In the genomic region with DNA sequence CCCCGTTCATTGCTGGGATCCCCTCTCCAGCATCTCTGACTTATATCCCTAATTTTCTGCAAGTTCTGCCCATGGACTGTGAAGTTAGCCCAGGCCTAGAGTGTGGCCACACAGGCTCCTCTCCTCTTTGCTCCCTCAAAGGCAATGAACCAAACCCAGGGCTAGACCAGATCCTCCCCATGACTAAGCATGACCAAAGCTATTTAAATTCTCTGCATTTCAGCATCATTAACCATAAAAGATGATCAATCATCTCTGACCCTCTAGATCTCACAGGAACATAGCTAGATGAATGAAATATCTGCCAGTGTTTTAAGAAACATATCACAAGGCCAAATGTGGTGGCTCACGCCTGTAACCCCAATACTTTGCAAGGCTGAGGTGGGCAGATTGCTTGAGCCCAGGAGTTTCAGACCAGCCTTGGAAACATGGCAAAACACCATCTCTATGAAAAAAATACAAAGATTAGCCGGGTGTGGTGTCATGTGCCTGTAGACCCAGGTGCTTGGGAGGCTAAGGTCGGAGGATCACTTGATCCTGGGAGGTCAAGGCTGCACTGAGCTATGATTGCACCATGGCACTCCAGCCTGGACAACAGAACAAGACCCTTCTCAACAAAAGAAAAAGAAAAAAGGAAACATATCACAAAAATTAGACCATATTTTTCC, we compare ENCODE assay signal across 22 cellular contexts. TPM values are rescaled to one million over a fixed set of nuclear protein-coding genes. Genes with fewer than 3 reads are reported as not detected.
DNase-seq lines count a peak whose midpoint lies in the region; ATAC-seq and TF ChIP-seq lines count a peak whose summit lies in the region.
"Had no signal": no experiment of that assay in that cellular context is flagged by ENCODE, and none has a peak within 500 bp of the region (broad histone marks: within the 10 kb centered on the region; RNA-seq: fewer than 3 reads in every experiment).

No MANE protein-coding gene starts in this region.

- peak; percentile 66 for ATAC-seq in RWPE2 (ENCODE audit: low read depth)
- no peak for ATAC-seq in naive thymus-derived CD8-positive, alpha-beta T cell
- no peak for ATAC-seq in GM19395 (IDR thresholded peaks at IDR 0.05; ENCODE audit: unreplicated experiment)
- ATAC-seq in GM23338, result no peak
- ATAC-seq: activated CD8-positive, alpha-beta T cell treated with anti-CD3 and anti-CD28 coated beads for 36 hours; CD8-positive, alpha-beta T cell; GM12878; natural killer cell treated with Interleukin-12 subunit alpha and Interleukin-12 subunit beta and Interleukin-15 and Interleukin-18, amount 100 ng/mL, for 72 hours; stimulated activated naive CD8-positive, alpha-beta T cell treated with anti-CD3 and anti-CD28 coated beads, Interleukin-15, Interleukin-2, amounts not matched to agents 100 U/mL and 50 U/mL, for 24 hours had no signal

- no peak for TF ChIP-seq CTCF in RWPE2 (IDR thresholded peaks at IDR 0.05; ENCODE audit: poor library complexity, severe bottlenecking)
- no peak for TF ChIP-seq CTCF in GM23338 (conservative IDR thresholded peaks at IDR 0.05; ENCODE audit: low read depth in 2 of 2)

- no peak overlapping the region for H2AFZ ChIP-seq in GM23338

- H3K27ac ChIP-seq in RWPE2 (ENCODE audit: poor library complexity, severe bottlenecking) (peak overlapping the region; percentile 66), GM23338 (ENCODE audit: low read depth) (no peak overlapping the region)
- H3K27ac ChIP-seq: Peyer's patch, WERI-Rb-1 had no signal

- H3F3A ChIP-seq in GM23338 (replicated peaks; ENCODE audit: low read depth), result no peaks in the 10 kb centered on the region

- H3K36me3 ChIP-seq in RWPE2 (ENCODE audit: low read depth) (no peaks in the 10 kb centered on the region), GM23338 (ENCODE audit: insufficient read depth) (no peaks in the 10 kb centered on the region)
- H3K36me3 ChIP-seq: Peyer's patch, WERI-Rb-1 had no signal

- no peak overlapping the region for H3K4me2 ChIP-seq in GM23338

- H3K27me3 ChIP-seq in RWPE2 (ENCODE audit: insufficient read depth, poor library complexity, severe bottlenecking) (no peaks in the 10 kb centered on the region), GM23338 (ENCODE audit: insufficient read depth) (no peaks in the 10 kb centered on the region)
- H3K27me3 ChIP-seq: Peyer's patch had no signal

- peaks cover 0 to 16% (median 4%) of the 10 kb centered on the region in 4 donors for H3K4me1 Mint-ChIP-seq in naive thymus-derived CD8-positive, alpha-beta T cell
- H3K4me1 Mint-ChIP-seq in GM23338, result peaks cover 26% of the 10 kb centered on the region

- H3K27ac Mint-ChIP-seq in naive thymus-derived CD8-positive, alpha-beta T cell, result no peak overlapping the region
- no peak overlapping the region for H3K27ac Mint-ChIP-seq in GM23338
- H3K27ac Mint-ChIP-seq: activated CD8-positive, alpha-beta T cell treated with anti-CD3 and anti-CD28 coated beads for 36 hours; CD8-positive, alpha-beta T cell; natural killer cell treated with Interleukin-12 subunit alpha and Interleukin-12 subunit beta and Interleukin-15 and Interleukin-18, amount 100 ng/mL, for 72 hours had no signal

- H3K9me3 Mint-ChIP-seq in naive thymus-derived CD8-positive, alpha-beta T cell, result no peaks in the 10 kb centered on the region
- H3K9me3 Mint-ChIP-seq in GM23338, result no peaks in the 10 kb centered on the region
- H3K9me3 Mint-ChIP-seq: activated CD8-positive, alpha-beta T cell treated with anti-CD3 and anti-CD28 coated beads for 36 hours; CD8-positive, alpha-beta T cell; natural killer cell treated with Interleukin-12 subunit alpha and Interleukin-12 subunit beta and Interleukin-15 and Interleukin-18, amount 100 ng/mL, for 72 hours had no signal

- H3K4me3 ChIP-seq in RWPE2 (ENCODE audit: severe bottlenecking), result no peak overlapping the region
- no peak overlapping the region for H3K4me3 ChIP-seq in GM23338
- H3K4me3 ChIP-seq: GM12878, Peyer's patch had no signal

- peaks cover 7% of the 10 kb centered on the region for H3K9me2 ChIP-seq in GM23338 (ENCODE audit: insufficient read depth)

- no peaks in the 10 kb centered on the region for H4K20me1 ChIP-seq in GM23338 (replicated peaks; ENCODE audit: insufficient read depth)

- H3K4me1 ChIP-seq in RWPE2 (ENCODE audit: insufficient read depth, poor library complexity, severe bottlenecking), result peaks cover 27% of the 10 kb centered on the region
- H3K4me1 ChIP-seq in GM23338 (ENCODE audit: insufficient read depth), result peaks cover 25% of the 10 kb centered on the region
- H3K4me1 ChIP-seq: Peyer's patch had no signal

- no peaks in the 10 kb centered on the region for H3K36me3 Mint-ChIP-seq in naive thymus-derived CD8-positive, alpha-beta T cell
- no peaks in the 10 kb centered on the region for H3K36me3 Mint-ChIP-seq in GM23338 (ENCODE audit: low read depth)
- H3K36me3 Mint-ChIP-seq: CD8-positive, alpha-beta T cell; natural killer cell treated with Interleukin-12 subunit alpha and Interleukin-12 subunit beta and Interleukin-15 and Interleukin-18, amount 100 ng/mL, for 72 hours had no signal

- H3K4me3 Mint-ChIP-seq in naive thymus-derived CD8-positive, alpha-beta T cell, result no peak overlapping the region
- H3K4me3 Mint-ChIP-seq in GM23338, result no peak overlapping the region
- H3K4me3 Mint-ChIP-seq: activated CD8-positive, alpha-beta T cell treated with anti-CD3 and anti-CD28 coated beads for 36 hours; CD8-positive, alpha-beta T cell; natural killer cell treated with Interleukin-12 subunit alpha and Interleukin-12 subunit beta and Interleukin-15 and Interleukin-18, amount 100 ng/mL, for 72 hours had no signal

- peaks cover 0 to 3% (median 0%) of the 10 kb centered on the region in 5 donors for H3K27me3 Mint-ChIP-seq in naive thymus-derived CD8-positive, alpha-beta T cell
- peaks cover 9% of the 10 kb centered on the region for H3K27me3 Mint-ChIP-seq in GM23338 (ENCODE audit: insufficient read depth, low read depth, poor library complexity)
- H3K27me3 Mint-ChIP-seq: activated CD8-positive, alpha-beta T cell treated with anti-CD3 and anti-CD28 coated beads for 36 hours had no signal

- DNase-seq in A172 (ENCODE audit: low spot score) (peak; percentile 27), HCEC 1CT (peak; percentile 83), RWPE2 (ENCODE audit: low spot score) (no peak), fibroblast of peridontal ligament (ENCODE audit: extremely low read depth) (peak; percentile 23), retina (no peak), GM23338 (ENCODE audit: low spot score) (no peak)
- no peak for DNase-seq in naive thymus-derived CD8-positive, alpha-beta T cell
- DNase-seq: activated CD8-positive, alpha-beta T cell treated with anti-CD3 and anti-CD28 coated beads for 36 hours; CD8-positive, alpha-beta T cell; NCI-H1105; NCI-H2171; NCI-H774; Peyer's patch; stimulated activated naive CD8-positive, alpha-beta T cell treated with anti-CD3 and anti-CD28 coated beads, Interleukin-15, Interleukin-2, amounts not matched to agents 100 U/mL and 50 U/mL, for 24 hours; WERI-Rb-1 had no signal

- no peaks in the 10 kb centered on the region for H3K9me3 ChIP-seq in RWPE2 (ENCODE audit: severe bottlenecking)
- H3K9me3 ChIP-seq: Peyer's patch had no signal

- H3K79me2 ChIP-seq in GM23338 (replicated peaks; ENCODE audit: insufficient read depth), result no peaks in the 10 kb centered on the region

- POLR2A ChIA-PET in naive thymus-derived CD8-positive, alpha-beta T cell (lab: Charles Lee), result no interaction called here

TF ChIP-seq in GM23338, 12 proteins besides CTCF, POLR2A, EP300 and RAD21 (continues in another document):
- TF ChIP-seq STAT1 (IDR thresholded peaks at IDR 0.05; ENCODE audit: unreplicated experiment) (no peak), ZNF114 (CRISPR knock-in tag; IDR thresholded peaks at IDR 0.05) (no peak), ZNF331 (CRISPR knock-in tag; IDR thresholded peaks at IDR 0.05; ENCODE audit: low read depth) (no peak), JUNB (IDR thresholded peaks at IDR 0.05; ENCODE audit: unreplicated experiment) (no peak), EZH2phosphoT487 (IDR thresholded peaks at IDR 0.05; ENCODE audit: unreplicated experiment) (no peak), EZH2 (IDR thresholded peaks at IDR 0.05; ENCODE audit: low read depth, unreplicated experiment) (no peak)

RNA-seq across cellular contexts. Expression of a gene that starts 2.2 kb away (rescaled TPM):
- not detected in 2 replicates for total RNA-seq in A172 (2014; rRNA removed; shearing (Covaris generic))
- not detected for total RNA-seq in naive thymus-derived CD8-positive, alpha-beta T cell
- not detected for polyA plus RNA-seq in naive thymus-derived CD8-positive, alpha-beta T cell
- not detected in 2 replicates for total RNA-seq in GM23338 (2014; rRNA removed; shearing (Covaris generic))
- polyA plus RNA-seq in GM23338 (2016; fragmentation: Nextera tagmentation; extraction: Ambion mirVana), result not detected in 2 replicates
- total RNA-seq: activated CD8-positive, alpha-beta T cell treated with anti-CD3 and anti-CD28 coated beads for 36 hours; CD8-positive, alpha-beta T cell; cerebellum; GM12878; H1; natural killer cell treated with Interleukin-12 subunit alpha and Interleukin-12 subunit beta and Interleukin-15 and Interleukin-18, amount 100 ng/mL, for 72 hours; Peyer's patch; progenitor cell of endocrine pancreas; ureter had no signal
- polyA plus RNA-seq: GM12878, H1 had no signal

RNA-seq across cellular contexts. Expression of a gene that starts 15.8 kb away (rescaled TPM):
- total RNA-seq in A172 (2014; rRNA removed; shearing (Covaris generic)), result 0.07 TPM in 1 of 2 replicates, not detected in the other
- total RNA-seq in naive thymus-derived CD8-positive, alpha-beta T cell, result not detected
- not detected for polyA plus RNA-seq in naive thymus-derived CD8-positive, alpha-beta T cell
- not detected in 2 replicates for total RNA-seq in GM23338 (2014; rRNA removed; shearing (Covaris generic))
- polyA plus RNA-seq in GM23338 (2016; fragmentation: Nextera tagmentation; extraction: Ambion mirVana), result not detected in 2 replicates
- total RNA-seq: CD8-positive, alpha-beta T cell; cerebellum; GM12878; H1; natural killer cell treated with Interleukin-12 subunit alpha and Interleukin-12 subunit beta and Interleukin-15 and Interleukin-18, amount 100 ng/mL, for 72 hours; Peyer's patch had no signal
- polyA plus RNA-seq: GM12878, H1 had no signal

RNA-seq across cellular contexts. Expression of a gene that starts 21.0 kb away (rescaled TPM):
- not detected in 2 replicates for total RNA-seq in A172 (2014; rRNA removed; shearing (Covaris generic))
- not detected for total RNA-seq in naive thymus-derived CD8-positive, alpha-beta T cell
- polyA plus RNA-seq in naive thymus-derived CD8-positive, alpha-beta T cell, result not detected
- total RNA-seq in GM23338 (2014; rRNA removed; shearing (Covaris generic)), result not detected in 2 replicates
- polyA plus RNA-seq in GM23338 (2016; fragmentation: Nextera tagmentation; extraction: Ambion mirVana), result not detected in 2 replicates
- total RNA-seq: activated CD8-positive, alpha-beta T cell treated with anti-CD3 and anti-CD28 coated beads for 36 hours; CD8-positive, alpha-beta T cell; cerebellum; GM12878; H1; natural killer cell treated with Interleukin-12 subunit alpha and Interleukin-12 subunit beta and Interleukin-15 and Interleukin-18, amount 100 ng/mL, for 72 hours; Peyer's patch; progenitor cell of endocrine pancreas; ureter had no signal
- polyA plus RNA-seq: GM12878, H1 had no signal

RNA-seq across cellular contexts. Expression of a gene that starts 36.0 kb away (rescaled TPM):
- total RNA-seq in A172 (2014; rRNA removed; shearing (Covaris generic)), result 0.26 and 0.33 TPM in 2 replicates
- not detected for total RNA-seq in naive thymus-derived CD8-positive, alpha-beta T cell
- polyA plus RNA-seq in naive thymus-derived CD8-positive, alpha-beta T cell, result not detected
- 0.21 TPM in 1 of 2 replicates, not detected in the other for total RNA-seq in GM23338 (2014; rRNA removed; shearing (Covaris generic))
- polyA plus RNA-seq in GM23338 (2016; fragmentation: Nextera tagmentation; extraction: Ambion mirVana), result not detected in 2 replicates
- total RNA-seq: CD8-positive, alpha-beta T cell; cerebellum; GM12878; H1; natural killer cell treated with Interleukin-12 subunit alpha and Interleukin-12 subunit beta and Interleukin-15 and Interleukin-18, amount 100 ng/mL, for 72 hours; Peyer's patch; progenitor cell of endocrine pancreas; ureter had no signal
- polyA plus RNA-seq: H1 had no signal

RNA-seq across cellular contexts. Expression of a gene that starts 50.7 kb away (rescaled TPM):
- total RNA-seq in A172 (2014; rRNA removed; shearing (Covaris generic)), result not detected in 2 replicates
- not detected for total RNA-seq in naive thymus-derived CD8-positive, alpha-beta T cell
- not detected for polyA plus RNA-seq in naive thymus-derived CD8-positive, alpha-beta T cell
- total RNA-seq in GM23338 (2014; rRNA removed; shearing (Covaris generic)), result not detected in 2 replicates
- polyA plus RNA-seq in GM23338 (2016; fragmentation: Nextera tagmentation; extraction: Ambion mirVana), result not detected in 2 replicates
- total RNA-seq: activated CD8-positive, alpha-beta T cell treated with anti-CD3 and anti-CD28 coated beads for 36 hours; CD8-positive, alpha-beta T cell; cerebellum; GM12878; H1; natural killer cell treated with Interleukin-12 subunit alpha and Interleukin-12 subunit beta and Interleukin-15 and Interleukin-18, amount 100 ng/mL, for 72 hours; Peyer's patch; progenitor cell of endocrine pancreas; ureter had no signal
- polyA plus RNA-seq: H1 had no signal

Comparison
In these comparisons a context has a peak if more than half of its experiments do, and no peak if none do; other contexts are left out.
1. DNase-seq: peak in A172 (single experiment), HCEC 1CT (single experiment) and fibroblast of peridontal ligament (single experiment); none in RWPE2 (single experiment), retina (single experiment), naive thymus-derived CD8-positive, alpha-beta T cell (0 of 10) and GM23338 (single experiment).